10 cellular contexts compared by ENCODE assay signal in genomic region chr21:45290948-45291612, GRCh38. TPM values are rescaled to one million over a fixed set of nuclear protein-coding genes. Genes with fewer than 3 reads are reported as not detected.
DNase-seq lines count a peak whose midpoint lies in the region; ATAC-seq and TF ChIP-seq lines count a peak whose summit lies in the region.
"Had no signal": no experiment of that assay in that cellular context is flagged by ENCODE, and none has a peak within 500 bp of the region (broad histone marks: within the 10 kb centered on the region; RNA-seq: fewer than 3 reads in every experiment).

No MANE protein-coding gene starts in this region.

- BruUV-seq in PC-9 (replicated peaks; lab: Mats Ljungman, UMichigan), result no TSS peak

- H3F3A ChIP-seq in PC-9 (ENCODE audit: insufficient read depth, low read depth), result peaks cover 5% of the 10 kb centered on the region; the same call in 1 of the 2 replicates

- H3K9me3 ChIP-seq in adrenal gland (replicated peaks in 1 of 3), result no peaks in the 10 kb centered on the region
- no peaks in the 10 kb centered on the region for H3K9me3 ChIP-seq in hepatocyte (ENCODE audit: low read depth)
- H3K9me3 ChIP-seq in stomach, result no peaks in the 10 kb centered on the region
- H3K9me3 ChIP-seq in PC-9 (ENCODE audit: insufficient read depth, low read depth), result no peaks in the 10 kb centered on the region

- H3K4me1 Mint-ChIP-seq in HFFc6 (ENCODE audit: low read depth), result peaks cover 64% of the 10 kb centered on the region
- H3K4me1 Mint-ChIP-seq in activated naive CD8-positive, alpha-beta T cell treated with anti-CD3 and anti-CD28 coated beads, Interleukin-2, amount 50 U/mL, for 24 hours, result peaks cover 19% of the 10 kb centered on the region

- CTCF ChIA-PET in PC-9 (lab: Charles Lee), result no interaction called here

- TF ChIP-seq POLR2A in adrenal gland (IDR thresholded peaks at IDR 0.05) (no peak), stomach (IDR thresholded peaks at IDR 0.05) (no peak)

- no peak for DNase-seq in HFFc6
- peak; percentile 32 to 76 (median 55) for DNase-seq in adrenal gland
- DNase-seq in hepatocyte (ENCODE audit: low spot score), result peak; percentile 63
- peak; percentile 26 for DNase-seq in stomach
- DNase-seq in epidermal melanocyte (ENCODE audit: insufficient read length, low spot score), result no peak
- DNase-seq in PC-9, result no peak
- no peak for DNase-seq in activated naive CD8-positive, alpha-beta T cell treated with anti-CD3 and anti-CD28 coated beads, Interleukin-2, amount 50 U/mL, for 24 hours
- DNase-seq: NCI-H2081; stimulated activated CD4-positive, alpha-beta T cell treated with anti-CD3 and anti-CD28 coated beads, Interleukin-2, amount 100 ng/mL, for 24 hours had no signal

- H3K36me3 Mint-ChIP-seq in HFFc6 (ENCODE audit: low read depth), result peaks cover 10% of the 10 kb centered on the region; the same call in 1 of the 2 replicates
- H3K36me3 Mint-ChIP-seq in activated naive CD8-positive, alpha-beta T cell treated with anti-CD3 and anti-CD28 coated beads, Interleukin-2, amount 50 U/mL, for 24 hours (ENCODE audit: low read depth), result peaks cover 1% of the 10 kb centered on the region
- H3K36me3 Mint-ChIP-seq: activated naive CD4-positive, alpha-beta T cell treated with anti-CD3 and anti-CD28 coated beads, Interleukin-2, amount 50 U/mL, for 24 hours had no signal

- no peaks in the 10 kb centered on the region for H3K36me3 ChIP-seq in adrenal gland (replicated peaks in 1 of 2)
- H3K36me3 ChIP-seq in hepatocyte (replicated peaks; ENCODE audit: insufficient read depth, low read depth), result no peaks in the 10 kb centered on the region
- H3K36me3 ChIP-seq in stomach, result peaks cover 0 to under 1% (median 0%) of the 10 kb centered on the region in 4 donors
- H3K36me3 ChIP-seq in PC-9 (ENCODE audit: low read depth), result no peaks in the 10 kb centered on the region

- WGBS in adrenal gland, 4 donors, result 49 to 63% (median 58%) methylated on average over 10 to 14 of the region's 14 CpGs
- WGBS in hepatocyte (ENCODE audit: low lambda C conversion rate, missing lambda C conversion rate), result 56% methylated on average over 14 of the region's 14 CpGs
- 42 to 57% (median 45%) methylated on average over 13 to 14 of the region's 14 CpGs for WGBS in stomach, 5 donors

- peak overlapping the region; percentile 73; the same call in 1 of the 2 replicates for H3K27ac Mint-ChIP-seq in HFFc6
- H3K27ac Mint-ChIP-seq in activated naive CD8-positive, alpha-beta T cell treated with anti-CD3 and anti-CD28 coated beads, Interleukin-2, amount 50 U/mL, for 24 hours, result no peak overlapping the region
- H3K27ac Mint-ChIP-seq: activated naive CD4-positive, alpha-beta T cell treated with anti-CD3 and anti-CD28 coated beads, Interleukin-2, amount 50 U/mL, for 24 hours had no signal

- POLR2A ChIA-PET in PC-9 (lab: Charles Lee; ENCODE audit: unreplicated experiment), result no interaction called here

- H2AFZ ChIP-seq in hepatocyte (no peak overlapping the region), PC-9 (no peak overlapping the region)

- no peaks in the 10 kb centered on the region for H3K9me3 Mint-ChIP-seq in HFFc6
- H3K9me3 Mint-ChIP-seq in activated naive CD8-positive, alpha-beta T cell treated with anti-CD3 and anti-CD28 coated beads, Interleukin-2, amount 50 U/mL, for 24 hours, result no peaks in the 10 kb centered on the region
- H3K9me3 Mint-ChIP-seq: activated naive CD4-positive, alpha-beta T cell treated with anti-CD3 and anti-CD28 coated beads, Interleukin-2, amount 50 U/mL, for 24 hours had no signal

- H3K4me2 ChIP-seq in hepatocyte (no peak overlapping the region), PC-9 (no peak overlapping the region)

- H3K27me3 Mint-ChIP-seq in HFFc6 (ENCODE audit: insufficient read depth), result peaks cover 11% of the 10 kb centered on the region
- peaks cover 4% of the 10 kb centered on the region for H3K27me3 Mint-ChIP-seq in activated naive CD8-positive, alpha-beta T cell treated with anti-CD3 and anti-CD28 coated beads, Interleukin-2, amount 50 U/mL, for 24 hours
- H3K27me3 Mint-ChIP-seq: activated naive CD4-positive, alpha-beta T cell treated with anti-CD3 and anti-CD28 coated beads, Interleukin-2, amount 50 U/mL, for 24 hours had no signal

- intact Hi-C loops in adrenal gland (cut with DNase I) (loop anchor here (5.0 to 10.0 kb wide), 3 partner anchors 114 to 149 kb away; partner anchors contain the start of gene COL18A1 (in 1 of the 2)), stomach (cut with DNase I; ENCODE audit: low total_unique reads) (loop anchor here (5.0 kb wide), 1 partner anchor 151 kb away; no protein-coding TSS in a partner anchor), PC-9 (cut with micrococcal nuclease; ENCODE audit: unreplicated experiment) (no loop called here)

- H3K4me3 Mint-ChIP-seq in HFFc6, result no peak overlapping the region
- no peak overlapping the region for H3K4me3 Mint-ChIP-seq in activated naive CD8-positive, alpha-beta T cell treated with anti-CD3 and anti-CD28 coated beads, Interleukin-2, amount 50 U/mL, for 24 hours
- H3K4me3 Mint-ChIP-seq: activated naive CD4-positive, alpha-beta T cell treated with anti-CD3 and anti-CD28 coated beads, Interleukin-2, amount 50 U/mL, for 24 hours had no signal

- H3K27ac ChIP-seq in adrenal gland (peak overlapping the region in 4 of 5 donors; percentile 33 to 99 (median 96)), hepatocyte (peak overlapping the region; percentile 39), stomach (peak overlapping the region in 2 of 5 donors; percentile 88 to 93), PC-9 (no peak overlapping the region)

- H4K20me1 ChIP-seq in hepatocyte (ENCODE audit: insufficient read depth, poor library complexity, severe bottlenecking) (peaks cover 8% of the 10 kb centered on the region), PC-9 (ENCODE audit: insufficient read depth) (no peaks in the 10 kb centered on the region)

- H3K9me2 ChIP-seq in hepatocyte (replicated peaks; ENCODE audit: insufficient read depth) (no peaks in the 10 kb centered on the region), PC-9 (ENCODE audit: insufficient read depth) (no peaks in the 10 kb centered on the region)

- H3K79me2 ChIP-seq in hepatocyte, result peaks cover 27% of the 10 kb centered on the region
- peaks cover 6% of the 10 kb centered on the region; the same call in 1 of the 2 replicates for H3K79me2 ChIP-seq in PC-9 (ENCODE audit: low read depth)

- TF ChIP-seq EP300 in stomach (IDR thresholded peaks at IDR 0.05), result no peak

- H3K27me3 ChIP-seq in adrenal gland (no peaks in the 10 kb centered on the region), hepatocyte (no peaks in the 10 kb centered on the region), stomach (peaks cover 0 to 24% (median 12%) of the 10 kb centered on the region in 3 donors), PC-9 (ENCODE audit: insufficient read depth, low read depth) (no peaks in the 10 kb centered on the region)

- ATAC-seq in activated naive CD8-positive, alpha-beta T cell treated with anti-CD3 and anti-CD28 coated beads, Interleukin-2, amount 50 U/mL, for 24 hours, result no peak

- peaks cover 51 to 66% of the 10 kb centered on the region in 2 donors for H3K4me1 ChIP-seq in adrenal gland (replicated peaks in 1 of 2)
- peaks cover 47% of the 10 kb centered on the region for H3K4me1 ChIP-seq in hepatocyte (ENCODE audit: insufficient read depth)
- peaks cover 45 to 66% (median 60%) of the 10 kb centered on the region in 4 donors for H3K4me1 ChIP-seq in stomach
- H3K4me1 ChIP-seq in PC-9 (replicated peaks; ENCODE audit: insufficient read depth), result no peaks in the 10 kb centered on the region

- TF ChIP-seq CTCF in HFFc6 (IDR thresholded peaks at IDR 0.05) (no peak), adrenal gland (IDR thresholded peaks at IDR 0.05) (no peak), hepatocyte (IDR thresholded peaks at IDR 0.05; ENCODE audit: poor library complexity) (no peak), stomach (IDR thresholded peaks at IDR 0.05) (no peak), PC-9 (conservative IDR thresholded peaks at IDR 0.05) (no peak)

- H3K4me3 ChIP-seq in adrenal gland (no peak overlapping the region), hepatocyte (no peak overlapping the region), stomach (no peak overlapping the region), PC-9 (no peak overlapping the region)

RNA-seq across cellular contexts. Expression of gene POFUT2, which starts 3.4 kb away (rescaled TPM):
- 100 to 1,000 TPM in 1 of 6 experiments, 10 to 100 TPM in 5; 78.2 to 112 (median 80.3) TPM for total RNA-seq in HFFc6 (2021; fragmentation: NEBNext Ultra II Directional; extraction: Animal tissue kit (Norgen Biotek cat#: 25700))
- total RNA-seq in adrenal gland, result 10 to 100 TPM; 13.1 to 41.1 (median 32.3) TPM
- polyA plus RNA-seq in adrenal gland, result 10 to 100 TPM; 33.2 to 68.9 (median 47.6) TPM
- total RNA-seq in hepatocyte, result 25.5 and 30.7 TPM in 2 replicates
- polyA plus RNA-seq in hepatocyte, result 54.4 and 57.7 TPM in 2 replicates
- 10 to 100 TPM; 19.2 to 34.2 (median 29.3) TPM for total RNA-seq in stomach
- 10 to 100 TPM in 1 of 3 donors, 1 to 10 TPM in 2; 7.4 to 15.9 (median 9.5) TPM for polyA plus RNA-seq in stomach
- total RNA-seq in PC-9 (2021), result 29.0 and 32.6 TPM in 2 replicates

Comparison
In these comparisons a context has a peak if more than half of its experiments do, and no peak if none do; other contexts are left out.
1. DNase-seq: peak in adrenal gland (7 of 7), hepatocyte (single experiment) and stomach (single experiment); none in HFFc6 (single experiment), epidermal melanocyte (single experiment), PC-9 (0 of 2) and activated naive CD8-positive, alpha-beta T cell treated with anti-CD3 and anti-CD28 coated beads, Interleukin-2, amount 50 U/mL, for 24 hours (single experiment).